ENCODE assay signal across 34 cellular contexts in genomic region chr4:33316578-33316977, GRCh38.
"Had no signal": no experiment of that assay in that cellular context is flagged by ENCODE, and none has a peak within 500 bp of the region (broad histone marks: within the 10 kb centered on the region; RNA-seq: fewer than 3 reads in every experiment).

No MANE protein-coding gene starts in this region.

- H3K9me3 ChIP-seq: adrenal gland, body of pancreas, esophagus muscularis mucosa, gastrocnemius medialis had no signal

- H3K4me1 Mint-ChIP-seq: activated CD4-positive, alpha-beta T cell treated with anti-CD3 and anti-CD28 coated beads for 36 hours; activated CD4-positive, alpha-beta T cell treated with anti-CD3 and anti-CD28 coated beads, Interleukin-2, amount 10 ng/mL, durations not matched to agents 24 days and 14 days; activated CD8-positive, alpha-beta memory T cell treated with anti-CD3 and anti-CD28 coated beads, Interleukin-2, amount 10 ng/mL, durations not matched to agents 7 days and 5 days; activated naive CD4-positive, alpha-beta T cell treated with anti-CD3 and anti-CD28 coated beads, Interleukin-2, amount 50 U/mL, for 24 hours; activated naive CD8-positive, alpha-beta T cell treated with anti-CD3 and anti-CD28 coated beads for 36 hours; activated naive CD8-positive, alpha-beta T cell treated with anti-CD3 and anti-CD28 coated beads, Interleukin-2, amount 50 U/mL, for 24 hours; endodermal cell had no signal

- H3K4me1 ChIP-seq: adrenal gland, body of pancreas, esophagus muscularis mucosa, foreskin keratinocyte, gastrocnemius medialis had no signal

- H3K4me3 Mint-ChIP-seq: activated CD4-positive, alpha-beta memory T cell treated with anti-CD3 and anti-CD28 coated beads for 36 hours; activated CD4-positive, alpha-beta T cell treated with anti-CD3 and anti-CD28 coated beads for 36 hours; activated CD4-positive, alpha-beta T cell treated with anti-CD3 and anti-CD28 coated beads, Interleukin-2, amount 10 ng/mL, durations not matched to agents 24 days and 14 days; activated CD8-positive, alpha-beta memory T cell treated with anti-CD3 and anti-CD28 coated beads, Interleukin-2, amount 10 ng/mL, durations not matched to agents 7 days and 5 days; activated CD8-positive, alpha-beta T cell treated with anti-CD3 and anti-CD28 coated beads, Interleukin-2, amount 10 ng/mL, durations not matched to agents 7 days and 5 days; activated naive CD4-positive, alpha-beta T cell treated with anti-CD3 and anti-CD28 coated beads for 36 hours; activated naive CD4-positive, alpha-beta T cell treated with anti-CD3 and anti-CD28 coated beads, Interleukin-2, amount 50 U/mL, for 24 hours; activated naive CD8-positive, alpha-beta T cell treated with anti-CD3 and anti-CD28 coated beads for 36 hours; activated naive CD8-positive, alpha-beta T cell treated with anti-CD3 and anti-CD28 coated beads, Interleukin-2, amount 50 U/mL, for 24 hours; activated T-helper 1 cell treated with anti-CD3 and anti-CD28 coated beads, Interleukin-12 subunit alpha, Interleukin-12 subunit beta, Interleukin-2, Interleukin-4 antibody, amounts not matched to agents 30 ng/mL and 10 ng/mL and 1 ng/mL, durations not matched to agents 14 hours and 24 hours and 36 hours; dendritic cell treated with granulocyte-macrophage colony-stimulating factor and Interleukin-4, amounts not matched to agents 40 ng/mL and 50 ng/mL, for 4 days; endodermal cell had no signal

- ATAC-seq: activated CD4-positive, alpha-beta T cell treated with anti-CD3 and anti-CD28 coated beads for 36 hours; activated CD8-positive, alpha-beta memory T cell treated with anti-CD3 and anti-CD28 coated beads, Interleukin-2, amount 10 ng/mL, durations not matched to agents 7 days and 5 days; activated CD8-positive, alpha-beta T cell treated with anti-CD3 and anti-CD28 coated beads, Interleukin-2, amount 10 ng/mL, durations not matched to agents 7 days and 5 days; activated naive CD8-positive, alpha-beta T cell treated with anti-CD3 and anti-CD28 coated beads, Interleukin-2, amount 50 U/mL, for 24 hours; body of pancreas had no signal

- H3K9me3 Mint-ChIP-seq: activated CD4-positive, alpha-beta T cell treated with anti-CD3 and anti-CD28 coated beads, Interleukin-2, amount 10 ng/mL, durations not matched to agents 24 days and 14 days had no signal

- H3K27ac Mint-ChIP-seq: activated CD4-positive, alpha-beta memory T cell treated with anti-CD3 and anti-CD28 coated beads for 36 hours; activated CD4-positive, alpha-beta T cell treated with anti-CD3 and anti-CD28 coated beads for 36 hours; activated CD4-positive, alpha-beta T cell treated with anti-CD3 and anti-CD28 coated beads, Interleukin-2, amount 10 ng/mL, durations not matched to agents 24 days and 14 days; activated CD8-positive, alpha-beta memory T cell treated with anti-CD3 and anti-CD28 coated beads, Interleukin-2, amount 10 ng/mL, durations not matched to agents 7 days and 5 days; activated CD8-positive, alpha-beta T cell treated with anti-CD3 and anti-CD28 coated beads, Interleukin-2, amount 10 ng/mL, durations not matched to agents 7 days and 5 days; activated naive CD4-positive, alpha-beta T cell treated with anti-CD3 and anti-CD28 coated beads for 36 hours; activated naive CD4-positive, alpha-beta T cell treated with anti-CD3 and anti-CD28 coated beads, Interleukin-2, amount 50 U/mL, for 24 hours; activated naive CD8-positive, alpha-beta T cell treated with anti-CD3 and anti-CD28 coated beads for 36 hours; activated naive CD8-positive, alpha-beta T cell treated with anti-CD3 and anti-CD28 coated beads, Interleukin-2, amount 50 U/mL, for 24 hours; activated T-helper 1 cell treated with anti-CD3 and anti-CD28 coated beads, Interleukin-12 subunit alpha, Interleukin-12 subunit beta, Interleukin-2, Interleukin-4 antibody, amounts not matched to agents 30 ng/mL and 10 ng/mL and 1 ng/mL, durations not matched to agents 14 hours and 24 hours and 36 hours; activated T-helper 2 cell treated with anti-CD3 and anti-CD28 coated beads, Interferon-gamma antibody, Interleukin-2, Interleukin-4, amounts not matched to agents 10 μg/mL and 5 μg/mL and 100 μg/mL, durations not matched to agents 14 hours and 24 hours and 36 hours; dendritic cell treated with granulocyte-macrophage colony-stimulating factor and Interleukin-4, amounts not matched to agents 40 ng/mL and 50 ng/mL, for 4 days; endodermal cell had no signal

- H3K4me3 ChIP-seq: adrenal gland, body of pancreas, coronary artery, dorsolateral prefrontal cortex, esophagus muscularis mucosa, gastrocnemius medialis had no signal

- H3K36me3 Mint-ChIP-seq: activated CD4-positive, alpha-beta memory T cell treated with anti-CD3 and anti-CD28 coated beads for 36 hours; activated CD8-positive, alpha-beta memory T cell treated with anti-CD3 and anti-CD28 coated beads, Interleukin-2, amount 10 ng/mL, durations not matched to agents 7 days and 5 days; activated naive CD4-positive, alpha-beta T cell treated with anti-CD3 and anti-CD28 coated beads, Interleukin-2, amount 50 U/mL, for 24 hours; activated naive CD8-positive, alpha-beta T cell treated with anti-CD3 and anti-CD28 coated beads for 36 hours had no signal

- H3K27me3 ChIP-seq: adrenal gland, body of pancreas, esophagus muscularis mucosa, foreskin keratinocyte, gastrocnemius medialis had no signal

- DNase-seq: activated CD4-positive, alpha-beta memory T cell treated with anti-CD3 and anti-CD28 coated beads for 36 hours; activated CD4-positive, alpha-beta T cell treated with anti-CD3 and anti-CD28 coated beads for 36 hours; activated CD4-positive, alpha-beta T cell treated with anti-CD3 and anti-CD28 coated beads, Interleukin-2, amount 10 ng/mL, durations not matched to agents 24 days and 14 days; activated CD4-positive, CD25-positive, alpha-beta regulatory T cell; activated CD4-positive, CD25-positive, alpha-beta regulatory T cell treated with anti-CD3 and anti-CD28 coated beads, Interleukin-2, amount 50 U/mL, for 72 hours; activated CD8-positive, alpha-beta memory T cell treated with anti-CD3 and anti-CD28 coated beads, Interleukin-2, amount 10 ng/mL, durations not matched to agents 7 days and 5 days; activated CD8-positive, alpha-beta memory T cell treated with anti-CD3 and anti-CD28 coated beads, Interleukin-2, amount 50 U/mL, for 4 hours; activated CD8-positive, alpha-beta T cell treated with anti-CD3 and anti-CD28 coated beads, Interleukin-2, amount 10 ng/mL, durations not matched to agents 7 days and 5 days; activated effector memory CD4-positive, alpha-beta T cell treated with anti-CD3 and anti-CD28 coated beads, Interleukin-2, amount 50 U/mL, for 16 hours; activated naive CD4-positive, alpha-beta T cell treated with anti-CD3 and anti-CD28 coated beads for 36 hours; activated naive CD8-positive, alpha-beta T cell treated with anti-CD3 and anti-CD28 coated beads for 36 hours; activated naive CD8-positive, alpha-beta T cell treated with anti-CD3 and anti-CD28 coated beads, Interleukin-2, amount 50 U/mL, for 24 hours; activated T-cell treated with anti-CD3 and anti-CD28 coated beads, Interleukin-2, amount 50 U/mL, for 1 hour; activated T-cell treated with anti-CD3 and anti-CD28 coated beads, Interleukin-2, amount 50 U/mL, for 48 hours; adrenal gland; amygdala; aorta; body of pancreas; central memory CD4-positive, alpha-beta T cell; cerebellar nuclear complex; dorsolateral prefrontal cortex; effector memory CD4-positive, alpha-beta T cell; endodermal cell; erythroblast; glutamatergic neuron; T-helper 2 cell had no signal

- H3K27me3 Mint-ChIP-seq: activated CD4-positive, alpha-beta memory T cell treated with anti-CD3 and anti-CD28 coated beads for 36 hours; activated CD4-positive, alpha-beta T cell treated with anti-CD3 and anti-CD28 coated beads for 36 hours; activated CD4-positive, alpha-beta T cell treated with anti-CD3 and anti-CD28 coated beads, Interleukin-2, amount 10 ng/mL, durations not matched to agents 24 days and 14 days; activated CD8-positive, alpha-beta memory T cell treated with anti-CD3 and anti-CD28 coated beads, Interleukin-2, amount 10 ng/mL, durations not matched to agents 7 days and 5 days; activated naive CD4-positive, alpha-beta T cell treated with anti-CD3 and anti-CD28 coated beads, Interleukin-2, amount 50 U/mL, for 24 hours; activated naive CD8-positive, alpha-beta T cell treated with anti-CD3 and anti-CD28 coated beads for 36 hours; activated naive CD8-positive, alpha-beta T cell treated with anti-CD3 and anti-CD28 coated beads, Interleukin-2, amount 50 U/mL, for 24 hours; dendritic cell treated with granulocyte-macrophage colony-stimulating factor and Interleukin-4, amounts not matched to agents 40 ng/mL and 50 ng/mL, for 4 days had no signal

- H3K27ac ChIP-seq: adrenal gland, body of pancreas, coronary artery, dorsolateral prefrontal cortex, esophagus muscularis mucosa, foreskin keratinocyte, gastrocnemius medialis had no signal

- H3K36me3 ChIP-seq: adrenal gland, esophagus muscularis mucosa, gastrocnemius medialis had no signal
